12 cellular contexts compared by ENCODE assay signal in the genomic region with DNA sequence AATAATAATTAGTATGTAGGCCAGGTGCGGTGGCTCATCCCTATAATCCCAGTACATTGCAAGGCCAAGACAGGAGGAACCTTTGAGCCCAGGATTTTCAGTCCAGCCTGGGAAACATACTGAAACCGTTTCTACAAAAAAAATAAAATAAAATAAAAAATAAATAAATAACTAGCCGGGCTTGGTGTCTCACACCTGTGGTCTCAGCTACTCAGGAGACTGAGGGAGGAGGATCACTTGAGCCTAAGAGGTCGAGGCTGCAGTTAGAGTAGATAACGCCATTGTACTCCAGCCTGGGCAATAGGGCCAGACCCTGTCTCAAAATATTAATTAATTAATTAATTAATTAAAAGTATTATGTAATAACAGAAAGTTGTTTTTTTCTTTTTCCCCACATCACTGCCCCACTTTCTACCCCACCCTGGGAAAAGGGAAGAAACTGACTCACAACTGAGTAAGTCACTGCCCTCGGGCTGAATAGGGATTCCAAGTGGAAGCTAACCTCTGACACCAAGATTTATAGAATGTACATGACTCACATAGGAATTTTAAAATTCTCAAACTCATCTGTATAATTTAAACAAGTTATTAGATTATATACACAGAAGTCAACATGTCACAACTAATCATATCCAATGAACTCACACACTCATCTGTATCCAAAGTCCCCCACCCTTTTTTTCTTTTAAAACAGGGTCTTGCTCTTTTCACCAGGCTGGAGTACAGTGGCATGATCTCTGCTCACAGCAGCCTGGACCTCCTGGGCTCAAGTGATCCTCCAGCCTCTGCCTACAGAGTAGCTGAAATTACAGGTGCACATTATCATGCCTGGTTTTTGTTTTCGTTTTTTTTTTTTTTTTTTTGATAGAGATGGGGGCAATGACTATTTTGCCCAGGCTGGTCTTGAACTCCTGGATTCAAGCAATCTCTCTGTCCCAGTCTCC. TPM values are rescaled to one million over a fixed set of nuclear protein-coding genes. Genes with fewer than 3 reads are reported as not detected.
DNase-seq lines count a peak whose midpoint lies in the region; ATAC-seq and TF ChIP-seq lines count a peak whose summit lies in the region.
"Had no signal": no experiment of that assay in that cellular context is flagged by ENCODE, and none has a peak within 500 bp of the region (broad histone marks: within the 10 kb centered on the region; RNA-seq: fewer than 3 reads in every experiment).

No MANE protein-coding gene starts in this region.

- H3K4me3 ChIP-seq in epithelial cell of esophagus (ENCODE audit: low read length), result no peak overlapping the region
- no peak overlapping the region for H3K4me3 ChIP-seq in mucosa of descending colon

- H3K36me3 Mint-ChIP-seq in progenitor cell of endocrine pancreas (ENCODE audit: insufficient read depth), result peaks cover 31% of the 10 kb centered on the region

- no peaks in the 10 kb centered on the region for H3K4me1 ChIP-seq in mucosa of descending colon (ENCODE audit: low read depth)

- peaks cover 46% of the 10 kb centered on the region for H3K9me3 ChIP-seq in mucosa of descending colon

- H3K36me3 ChIP-seq in mucosa of descending colon (ENCODE audit: low read depth), result no peaks in the 10 kb centered on the region

- H3K4me3 Mint-ChIP-seq in progenitor cell of endocrine pancreas (ENCODE audit: low read depth), result no peak overlapping the region
- H3K4me3 Mint-ChIP-seq: activated T-helper 17 cell treated with anti-CD3 and anti-CD28 coated beads, Interleukin-2, amount 50 U/mL, for 72 hours; dendritic cell treated with granulocyte-macrophage colony-stimulating factor and Interleukin-4, amounts not matched to agents 40 ng/mL and 50 ng/mL, for 4 days had no signal

- no peak for ATAC-seq in mucosa of descending colon
- ATAC-seq: activated T-helper 17 cell treated with anti-CD3 and anti-CD28 coated beads, Interleukin-2, amount 50 U/mL, for 72 hours had no signal

- no peaks in the 10 kb centered on the region for H3K9me3 Mint-ChIP-seq in progenitor cell of endocrine pancreas (ENCODE audit: low read depth)
- H3K9me3 Mint-ChIP-seq: activated T-helper 17 cell treated with anti-CD3 and anti-CD28 coated beads, Interleukin-2, amount 50 U/mL, for 72 hours had no signal

- H3K27ac Mint-ChIP-seq in progenitor cell of endocrine pancreas, result peak overlapping the region; percentile 88
- H3K27ac Mint-ChIP-seq: activated T-helper 17 cell treated with anti-CD3 and anti-CD28 coated beads, Interleukin-2, amount 50 U/mL, for 72 hours; dendritic cell treated with granulocyte-macrophage colony-stimulating factor and Interleukin-4, amounts not matched to agents 40 ng/mL and 50 ng/mL, for 4 days had no signal

- intact Hi-C loops in mucosa of descending colon (cut with DNase I, micrococcal nuclease), result no loop called here

- no peaks in the 10 kb centered on the region for H3K27me3 Mint-ChIP-seq in progenitor cell of endocrine pancreas
- H3K27me3 Mint-ChIP-seq: activated T-helper 17 cell treated with anti-CD3 and anti-CD28 coated beads, Interleukin-2, amount 50 U/mL, for 72 hours; dendritic cell treated with granulocyte-macrophage colony-stimulating factor and Interleukin-4, amounts not matched to agents 40 ng/mL and 50 ng/mL, for 4 days; naive B cell had no signal

- no peak for TF ChIP-seq CTCF in epithelial cell of esophagus (IDR thresholded peaks at IDR 0.05; ENCODE audit: insufficient read depth, low read depth, low read length, missing control alignments)
- TF ChIP-seq CTCF in progenitor cell of endocrine pancreas (IDR thresholded peaks at IDR 0.05; ENCODE audit: unreplicated experiment), result no peak
- TF ChIP-seq CTCF in mucosa of descending colon (IDR thresholded peaks at IDR 0.05), result no peak

- DNase-seq in GM03348 (ENCODE audit: low spot score), result peak; percentile 76
- peak; percentile 96 for DNase-seq in RPMI7951 (ENCODE audit: low read depth)
- DNase-seq in epithelial cell of esophagus (ENCODE audit: low read depth), result peak; percentile 98
- DNase-seq in progenitor cell of endocrine pancreas (ENCODE audit: low spot score, unreplicated experiment), result no peak
- no peak for DNase-seq in Kasumi-1 (lab: John Stamatoyannopoulos, UW)
- no peak for DNase-seq in SW480 (ENCODE audit: low spot score)
- DNase-seq in mucosa of descending colon, result no peak
- DNase-seq in DMS79 (lab: John Stamatoyannopoulos, UW), result no peak
- DNase-seq: naive B cell; stimulated activated CD4-positive, alpha-beta T cell treated with anti-CD3 and anti-CD28 coated beads, Interleukin-12 subunit alpha, Interleukin-12 subunit beta, amount 100 ng/mL, for 4 hours had no signal

- H3K4me1 Mint-ChIP-seq in progenitor cell of endocrine pancreas (ENCODE audit: low read depth), result peaks cover 40% of the 10 kb centered on the region

RNA-seq across cellular contexts. Expression of a gene that starts 12.5 kb away (rescaled TPM):
- total RNA-seq in RPMI7951 (2014; rRNA removed; shearing (Covaris generic)), result 7.7 and 8.4 TPM in 2 replicates
- total RNA-seq in progenitor cell of endocrine pancreas (42.9 and 47.3 TPM in 2 replicates), mucosa of descending colon (10 to 100 TPM; 14.1 to 20.7 (median 16.0) TPM)

Comparison
In these comparisons a context has a peak if more than half of its experiments do, and no peak if none do; other contexts are left out.
1. DNase-seq: peak in GM03348 (single experiment), RPMI7951 (single experiment) and epithelial cell of esophagus (single experiment); none in progenitor cell of endocrine pancreas (single experiment), Kasumi-1 (0 of 2), SW480 (single experiment), mucosa of descending colon (0 of 3) and DMS79 (single experiment).